ENCODE assay signal across 20 cellular contexts in the genomic region with DNA sequence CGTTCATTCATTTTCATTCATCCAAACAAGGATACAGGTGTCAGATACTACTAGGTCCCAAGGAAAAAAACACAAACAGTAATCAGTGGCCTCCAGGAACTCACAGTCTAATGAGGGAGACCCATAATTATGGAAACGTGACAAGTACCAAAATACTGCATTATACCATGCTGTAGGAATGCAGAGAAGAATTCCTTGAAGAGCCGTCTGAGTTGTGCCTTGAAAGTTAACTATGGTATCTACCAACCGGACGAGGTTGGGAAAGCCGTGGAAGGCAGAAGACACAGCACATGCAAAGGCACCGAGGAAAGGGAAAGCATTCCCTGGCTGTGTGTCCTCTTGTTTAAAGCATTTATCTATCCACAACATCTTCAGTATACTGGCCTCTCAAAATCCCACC.
"Had no signal": no experiment of that assay in that cellular context is flagged by ENCODE, and none has a peak within 500 bp of the region (broad histone marks: within the 10 kb centered on the region; RNA-seq: fewer than 3 reads in every experiment).

No MANE protein-coding gene starts in this region.

- H3K27ac ChIP-seq: KMS-11, RWPE1 had no signal

- H3K4me2 ChIP-seq: KMS-11, SK-N-SH had no signal

- H3K9ac ChIP-seq: KMS-11, SK-N-SH had no signal

- H3K9me3 ChIP-seq: SK-N-SH had no signal

- ATAC-seq: HepG2 had no signal

- FAIRE-seq: HepG2 had no signal

- DNase-seq: IMR-90, Kasumi-1, MM.1S, NCI-H1092 treated with DMSO at 0.1 percent for 48 hours, NCI-H1436, NCI-H187, NCI-H2029, NCI-H2081 treated with DMSO at 0.1 percent for 48 hours, NCI-H2171, NCI-H226, NCI-H446, NCI-H510A, NCI-H524 treated with DMSO at 0.1 percent for 48 hours, NCI-H69, NCI-H774, SHP77, SK-N-SH had no signal
